In genomic region chr15:50068016-50068415, GRCh38 we compare ENCODE assay signal across 23 cellular contexts.
"Had no signal": no experiment of that assay in that cellular context is flagged by ENCODE, and none has a peak within 500 bp of the region (broad histone marks: within the 10 kb centered on the region; RNA-seq: fewer than 3 reads in every experiment).

No MANE protein-coding gene starts in this region.

- H3K27me3 ChIP-seq: brain microvascular endothelial cell, right lobe of liver, testis, upper lobe of left lung had no signal

- H3K9me3 Mint-ChIP-seq: endodermal cell; stimulated activated naive CD8-positive, alpha-beta T cell treated with anti-CD3 and anti-CD28 coated beads, Interleukin-15, amount 100 ng/mL, for 72 hours had no signal

- H3K36me3 ChIP-seq: brain microvascular endothelial cell, right lobe of liver, upper lobe of left lung had no signal

- H2AFZ ChIP-seq: parathyroid adenoma had no signal

- H3K9me3 ChIP-seq: right lobe of liver, testis, upper lobe of left lung had no signal

- H3K4me1 ChIP-seq: parathyroid adenoma, right lobe of liver, testis, upper lobe of left lung had no signal

- DNase-seq: activated CD4-positive, alpha-beta T cell treated with anti-CD3 and anti-CD28 coated beads for 48 hours; activated CD4-positive, CD25-positive, alpha-beta regulatory T cell; activated CD8-positive, alpha-beta T cell treated with anti-CD3 and anti-CD28 coated beads, Interleukin-2, amount 10 ng/mL, durations not matched to agents 7 days and 5 days; activated effector memory CD4-positive, alpha-beta T cell treated with anti-CD3 and anti-CD28 coated beads, Interleukin-2, amount 50 U/mL, for 16 hours; activated naive CD4-positive, alpha-beta T cell treated with anti-CD3 and anti-CD28 coated beads, Interleukin-2, amount 50 U/mL, for 16 hours; activated T-cell treated with anti-CD3 and anti-CD28 coated beads, Interleukin-2, amount 50 U/mL, for 48 hours; aorta; brain microvascular endothelial cell; central memory CD4-positive, alpha-beta T cell; endodermal cell; foreskin fibroblast; hippocampal formation; islet precursor cell; midbrain; right lobe of liver; stimulated activated CD4-positive, alpha-beta T cell treated with anti-CD3 and anti-CD28 coated beads, Interleukin-4, amount 100 ng/mL, for 1 hour; stimulated activated naive CD8-positive, alpha-beta T cell treated with anti-CD3 and anti-CD28 coated beads, Interleukin-15, amount 100 ng/mL, for 72 hours; T-helper 9 cell; testis; upper lobe of left lung had no signal

- H3K79me2 ChIP-seq: parathyroid adenoma had no signal

- H3K4me2 ChIP-seq: smooth muscle cell had no signal

- H3K27ac Mint-ChIP-seq: activated CD8-positive, alpha-beta T cell treated with anti-CD3 and anti-CD28 coated beads, Interleukin-2, amount 10 ng/mL, durations not matched to agents 7 days and 5 days; endodermal cell had no signal

- H3K4me3 Mint-ChIP-seq: activated CD8-positive, alpha-beta T cell treated with anti-CD3 and anti-CD28 coated beads, Interleukin-2, amount 10 ng/mL, durations not matched to agents 7 days and 5 days; endodermal cell; stimulated activated naive CD8-positive, alpha-beta T cell treated with anti-CD3 and anti-CD28 coated beads, Interleukin-15, amount 100 ng/mL, for 72 hours had no signal

- ATAC-seq: activated CD8-positive, alpha-beta T cell treated with anti-CD3 and anti-CD28 coated beads, Interleukin-2, amount 10 ng/mL, durations not matched to agents 7 days and 5 days; stimulated activated naive CD8-positive, alpha-beta T cell treated with anti-CD3 and anti-CD28 coated beads, Interleukin-15, amount 100 ng/mL, for 72 hours had no signal

- H3K27ac ChIP-seq: brain microvascular endothelial cell, epithelial cell of prostate, parathyroid adenoma, right lobe of liver, testis had no signal

- H3K4me3 ChIP-seq: right lobe of liver, smooth muscle cell, testis, upper lobe of left lung had no signal
